In the genomic region with DNA sequence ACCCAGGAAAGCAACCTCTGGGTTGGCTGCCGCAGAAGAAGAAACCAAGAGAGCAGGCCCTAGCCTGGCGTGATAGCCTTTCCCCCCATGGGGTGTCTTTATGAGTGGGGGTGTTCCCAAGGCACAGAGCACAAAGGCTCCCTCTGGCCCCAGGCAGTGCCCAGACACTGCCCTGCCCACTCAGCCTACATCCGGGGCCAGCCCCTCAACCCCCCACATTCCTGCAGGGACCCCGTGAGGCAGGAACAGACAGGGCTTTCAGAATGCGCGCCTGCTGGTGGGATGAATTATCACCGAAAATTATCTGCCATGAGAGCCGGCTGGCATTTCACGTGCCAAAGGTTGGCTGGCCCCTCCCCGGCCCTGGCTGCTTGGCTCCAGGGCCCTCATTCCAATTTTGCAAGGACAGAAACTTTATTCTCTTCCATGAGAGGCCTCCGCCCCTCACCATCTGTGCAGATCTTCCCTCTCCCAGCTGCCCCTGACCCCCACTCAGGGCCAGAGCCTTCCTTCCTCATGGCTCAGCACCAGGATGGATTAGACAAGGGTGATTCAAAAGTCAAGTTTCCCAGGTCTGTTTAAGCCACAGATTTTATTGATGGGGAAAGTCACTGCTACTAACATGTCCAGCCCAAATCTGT, we compare ENCODE assay signal across 20 cellular contexts. TPM values are rescaled to one million over a fixed set of nuclear protein-coding genes. Genes with fewer than 3 reads are reported as not detected.
DNase-seq lines count a peak whose midpoint lies in the region; ATAC-seq and TF ChIP-seq lines count a peak whose summit lies in the region.
"Had no signal": no experiment of that assay in that cellular context is flagged by ENCODE, and none has a peak within 500 bp of the region (broad histone marks: within the 10 kb centered on the region; RNA-seq: fewer than 3 reads in every experiment).

No MANE protein-coding gene starts in this region.

- peaks cover 7% of the 10 kb centered on the region for H3K4me1 Mint-ChIP-seq in stimulated activated effector memory CD8-positive, alpha-beta T cell treated with anti-CD3 and anti-CD28 coated beads, Interleukin-12 subunit alpha, Interleukin-12 subunit beta, amount 100 ng/mL, for 72 hours

- H3K36me3 ChIP-seq in skeletal muscle satellite cell (ENCODE audit: insufficient read depth, low read length): no peaks in the 10 kb centered on the region
- H3K36me3 ChIP-seq: ascending aorta had no signal

- no peak overlapping the region for H3K4me3 Mint-ChIP-seq in stimulated activated effector memory CD8-positive, alpha-beta T cell treated with anti-CD3 and anti-CD28 coated beads, Interleukin-12 subunit alpha, Interleukin-12 subunit beta, amount 100 ng/mL, for 72 hours
- H3K4me3 Mint-ChIP-seq: memory B cell; stimulated activated memory B cell treated with anti-CD40 and anti-IgM and Interleukin-4, amounts not matched to agents 10 μg/mL and 1 μg/mL and 100 μg/mL, for 72 hours; T-cell had no signal

- no peak overlapping the region for H3K27ac Mint-ChIP-seq in stimulated activated effector memory CD8-positive, alpha-beta T cell treated with anti-CD3 and anti-CD28 coated beads, Interleukin-12 subunit alpha, Interleukin-12 subunit beta, amount 100 ng/mL, for 72 hours
- H3K27ac Mint-ChIP-seq: memory B cell; stimulated activated memory B cell treated with anti-CD40 and anti-IgM and Interleukin-4, amounts not matched to agents 10 μg/mL and 1 μg/mL and 100 μg/mL, for 72 hours; T-cell had no signal

- no peaks in the 10 kb centered on the region for H3K27me3 ChIP-seq in skeletal muscle satellite cell (ENCODE audit: control insufficient read depth, insufficient read depth, low read length)
- H3K27me3 ChIP-seq: ascending aorta had no signal

- DNase-seq in NCI-H82 treated with DMSO at 0.1 percent for 48 hours (lab: John Stamatoyannopoulos, UW; ENCODE audit: unreplicated experiment) (peak; percentile 8), fibroblast of villous mesenchyme (ENCODE audit: low read depth) (peak; percentile 47), activated T-cell treated with anti-CD3 and anti-CD28 coated beads for 4 hours (no peak)
- DNase-seq in stimulated activated effector memory CD8-positive, alpha-beta T cell treated with anti-CD3 and anti-CD28 coated beads, Interleukin-12 subunit alpha, Interleukin-12 subunit beta, amount 100 ng/mL, for 72 hours (ENCODE audit: low spot score in 2 of 2): no peak
- DNase-seq: activated CD4-positive, alpha-beta T cell treated with anti-CD3 and anti-CD28 coated beads, Interleukin-2, amount 50 U/mL, for 48 hours; activated naive CD4-positive, alpha-beta T cell treated with anti-CD3 and anti-CD28 coated beads, Interleukin-2, amount 50 U/mL, for 16 hours; COR-L47; foreskin fibroblast; NCI-H1694; NCI-H226; stimulated activated CD4-positive, alpha-beta T cell treated with anti-CD3 and anti-CD28 coated beads, Interleukin-15, amount 100 ng/mL, for 24 hours; T-cell had no signal

- peak overlapping the region; percentile 32 for H3K9ac ChIP-seq in skeletal muscle satellite cell (ENCODE audit: low read depth, low read length)

- peaks cover 26% of the 10 kb centered on the region for H3K4me1 ChIP-seq in skeletal muscle satellite cell (ENCODE audit: control insufficient read depth, insufficient read depth, low read length)
- H3K4me1 ChIP-seq: ascending aorta had no signal

- no peak for TF ChIP-seq CTCF in fibroblast of villous mesenchyme (IDR thresholded peaks at IDR 0.05; ENCODE audit: insufficient read depth, low read depth, low read length)

- H3K4me3 ChIP-seq in fibroblast of villous mesenchyme (ENCODE audit: low read depth, low read length): no peak overlapping the region
- H3K4me3 ChIP-seq in skeletal muscle satellite cell (ENCODE audit: low read length): no peak overlapping the region
- H3K4me3 ChIP-seq: ascending aorta had no signal

- no peaks in the 10 kb centered on the region for H3K9me3 Mint-ChIP-seq in stimulated activated effector memory CD8-positive, alpha-beta T cell treated with anti-CD3 and anti-CD28 coated beads, Interleukin-12 subunit alpha, Interleukin-12 subunit beta, amount 100 ng/mL, for 72 hours
- H3K9me3 Mint-ChIP-seq: memory B cell; stimulated activated memory B cell treated with anti-CD40 and anti-IgM and Interleukin-4, amounts not matched to agents 10 μg/mL and 1 μg/mL and 100 μg/mL, for 72 hours; T-cell had no signal

- H3K9me3 ChIP-seq in skeletal muscle satellite cell (replicated peaks; ENCODE audit: low read length): no peaks in the 10 kb centered on the region
- H3K9me3 ChIP-seq: ascending aorta had no signal

- H3K36me3 Mint-ChIP-seq in stimulated activated effector memory CD8-positive, alpha-beta T cell treated with anti-CD3 and anti-CD28 coated beads, Interleukin-12 subunit alpha, Interleukin-12 subunit beta, amount 100 ng/mL, for 72 hours: no peaks in the 10 kb centered on the region
- H3K36me3 Mint-ChIP-seq: memory B cell; stimulated activated memory B cell treated with anti-CD40 and anti-IgM and Interleukin-4, amounts not matched to agents 10 μg/mL and 1 μg/mL and 100 μg/mL, for 72 hours; T-cell had no signal

- peak overlapping the region; percentile 19 for H3K4me2 ChIP-seq in skeletal muscle satellite cell (ENCODE audit: low read length)

- no peak for ATAC-seq in stimulated activated effector memory CD8-positive, alpha-beta T cell treated with anti-CD3 and anti-CD28 coated beads, Interleukin-12 subunit alpha, Interleukin-12 subunit beta, amount 100 ng/mL, for 72 hours
- no peak for ATAC-seq in GM18519 (IDR thresholded peaks at IDR 0.05; ENCODE audit: low FRiP score, unreplicated experiment)
- ATAC-seq: stimulated activated memory B cell treated with anti-CD40 and anti-IgM and Interleukin-4, amounts not matched to agents 10 μg/mL and 1 μg/mL and 100 μg/mL, for 72 hours; T-cell had no signal

RNA-seq across cellular contexts. Expression of gene WDR38, which starts 32.5 kb away (rescaled TPM):
- not detected in 2 replicates for total RNA-seq in fibroblast of villous mesenchyme
- not detected in 2 replicates for total RNA-seq in skeletal muscle satellite cell (2012; rRNA removed)
- total RNA-seq: ascending aorta, kidney epithelial cell, MCF 10A, renal cortical epithelial cell, T-cell had no signal

RNA-seq across cellular contexts. Expression of gene RPL35, which starts 41.0 kb away (rescaled TPM):
- total RNA-seq in fibroblast of villous mesenchyme: 1,727 and 1,986 TPM in 2 replicates
- total RNA-seq in skeletal muscle satellite cell (2012; rRNA removed): 2,748 and 3,436 TPM in 2 replicates

RNA-seq across cellular contexts. Expression of gene ARPC5L, which starts 41.2 kb away (rescaled TPM):
- 14.2 TPM in 2 replicates for total RNA-seq in fibroblast of villous mesenchyme
- 16.8 and 19.5 TPM in 2 replicates for total RNA-seq in skeletal muscle satellite cell (2012; rRNA removed)

RNA-seq across cellular contexts. Expression of gene OLFML2A, which starts 43.8 kb away (rescaled TPM):
- total RNA-seq in fibroblast of villous mesenchyme: 4.3 and 5.5 TPM in 2 replicates
- total RNA-seq in skeletal muscle satellite cell (2012; rRNA removed): 3.8 and 17.3 TPM in 2 replicates

RNA-seq across cellular contexts. Expression of gene NR6A1, which starts 49.6 kb away (rescaled TPM):
- total RNA-seq in fibroblast of villous mesenchyme: under 0.01 and 0.32 TPM in 2 replicates
- 0.25 and 1.5 TPM in 2 replicates for total RNA-seq in skeletal muscle satellite cell (2012; rRNA removed)

Comparison
In these comparisons a context has a peak if more than half of its experiments do, and no peak if none do; other contexts are left out.
1. DNase-seq: peak in NCI-H82 treated with DMSO at 0.1 percent for 48 hours (single experiment) and fibroblast of villous mesenchyme (single experiment); none in activated T-cell treated with anti-CD3 and anti-CD28 coated beads for 4 hours (single experiment) and stimulated activated effector memory CD8-positive, alpha-beta T cell treated with anti-CD3 and anti-CD28 coated beads, Interleukin-12 subunit alpha, Interleukin-12 subunit beta, amount 100 ng/mL, for 72 hours (0 of 2).